25 cellular contexts compared by ENCODE assay signal in the genomic region with DNA sequence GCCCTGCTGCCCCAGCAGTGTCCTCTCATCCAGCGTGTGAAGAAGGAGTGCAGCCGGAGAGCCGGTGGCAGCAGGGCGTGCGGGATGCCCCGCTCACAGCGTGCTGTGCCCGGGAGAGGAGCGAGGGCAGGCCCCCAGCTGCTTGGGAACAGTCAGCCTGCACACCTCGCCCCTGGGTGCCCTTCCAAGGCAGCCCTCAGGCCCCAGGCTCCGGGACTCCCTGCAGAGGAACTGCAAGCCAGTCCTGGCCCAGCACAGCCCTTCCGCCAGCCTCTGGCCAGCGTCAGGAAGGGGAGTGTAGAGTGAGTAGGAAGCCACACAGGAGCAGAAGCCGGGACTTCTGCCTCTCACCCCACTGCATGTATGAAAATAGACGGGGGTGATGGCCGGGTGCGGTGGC. TPM values are rescaled to one million over a fixed set of nuclear protein-coding genes. Genes with fewer than 3 reads are reported as not detected.
DNase-seq lines count a peak whose midpoint lies in the region; ATAC-seq and TF ChIP-seq lines count a peak whose summit lies in the region.
"Had no signal": no experiment of that assay in that cellular context is flagged by ENCODE, and none has a peak within 500 bp of the region (broad histone marks: within the 10 kb centered on the region; RNA-seq: fewer than 3 reads in every experiment).

No MANE protein-coding gene starts in this region.

- no peaks in the 10 kb centered on the region for H4K20me1 ChIP-seq in GM23248 (ENCODE audit: insufficient read depth)

- H3K79me2 ChIP-seq in GM23248 (ENCODE audit: insufficient read depth), result peaks cover 91% of the 10 kb centered on the region

- H2AFZ ChIP-seq in GM23248, result no peak overlapping the region
- H2AFZ ChIP-seq: PC-9 had no signal

- H3K9me2 ChIP-seq in GM23248 (ENCODE audit: insufficient read depth), result no peaks in the 10 kb centered on the region

- H3K9ac ChIP-seq in GM23248 (no peak overlapping the region), adipocyte (ENCODE audit: low read length) (peak overlapping the region; percentile 64)

- no peak for DNase-seq in GM23248
- DNase-seq in adipocyte (ENCODE audit: low read depth), result no peak
- peak; percentile 54 to 74 (median 69) for DNase-seq in right cardiac atrium
- peak; percentile 69 for DNase-seq in spleen
- no peak for DNase-seq in effector CD4-positive, alpha-beta T cell
- no peak for DNase-seq in D341Med (ENCODE audit: low spot score)
- no peak for DNase-seq in stimulated activated CD4-positive, alpha-beta T cell treated with anti-CD3 and anti-CD28 coated beads, Interleukin-2, amount 100 ng/mL, for 24 hours
- no peak for DNase-seq in NCI-H524 treated with DMSO at 0.1 percent for 48 hours (lab: John Stamatoyannopoulos, UW)
- DNase-seq: activated CD4-positive, alpha-beta T cell treated with anti-CD3 and anti-CD28 coated beads, Interleukin-2, amount 50 U/mL, for 1 hour; activated CD8-positive, alpha-beta memory T cell treated with anti-CD3 and anti-CD28 coated beads, Interleukin-2, amount 50 U/mL, for 4 hours; activated naive CD8-positive, alpha-beta T cell treated with anti-CD3 and anti-CD28 coated beads for 36 hours; CD4-positive, CD25-positive, alpha-beta regulatory T cell; effector memory CD8-positive, alpha-beta T cell; H7; Kasumi-1; naive thymus-derived CD4-positive, alpha-beta T cell; NCI-H187 treated with DMSO at 0.1 percent for 48 hours; PC-9; SJCRH30 had no signal

- H3K9me3 ChIP-seq in GM23248 (ENCODE audit: low read depth) (no peaks in the 10 kb centered on the region), adipocyte (ENCODE audit: control insufficient read depth, low read length) (no peaks in the 10 kb centered on the region), right cardiac atrium (ENCODE audit: control insufficient read depth, low read length) (no peaks in the 10 kb centered on the region), spleen (peaks cover 0 to 48% (median 42%) of the 10 kb centered on the region in 8 donors)
- H3K9me3 ChIP-seq: pancreas, SJCRH30 had no signal

- H3K27ac ChIP-seq in GM23248 (peak overlapping the region; percentile 25; the same call in 1 of the 2 replicates), right cardiac atrium (ENCODE audit: low read length) (no peak overlapping the region), spleen (peak overlapping the region in 3 of 8 donors; percentile 20 to 36 (median 31))
- H3K27ac ChIP-seq: pancreas, PC-9, SJCRH30 had no signal

- 83 to 87% methylated on average over 17 of the region's 17 CpGs for WGBS in GM23248 (ENCODE audit: low coverage in 1 of 2, low lambda C conversion rate in 2 of 2, missing lambda C conversion rate in 2 of 2), 2 experiments
- 58% methylated on average over 17 of the region's 17 CpGs for WGBS in right cardiac atrium
- 65 to 80% (median 69%) methylated on average over 9 to 17 of the region's 17 CpGs for WGBS in spleen, 5 donors

- no peak for TF ChIP-seq POLR2A in spleen (IDR thresholded peaks at IDR 0.05)

- intact Hi-C loops in right cardiac atrium (cut with DNase I) (no loop called here), spleen (cut with DNase I; ENCODE audit: low total_unique reads) (no loop called here)

- H3K27me3 ChIP-seq in GM23248 (replicated peaks; ENCODE audit: insufficient read depth) (no peaks in the 10 kb centered on the region), adipocyte (replicated peaks; ENCODE audit: control insufficient read depth, insufficient read depth, low read length) (no peaks in the 10 kb centered on the region), right cardiac atrium (ENCODE audit: control insufficient read depth, insufficient read depth) (no peaks in the 10 kb centered on the region), spleen (replicated peaks in 1 of 7) (peaks cover 0 to 6% (median 0%) of the 10 kb centered on the region in 7 donors)
- H3K27me3 ChIP-seq: gastroesophageal sphincter, pancreas, SJCRH30 had no signal

- no peak overlapping the region for H3K4me3 ChIP-seq in GM23248
- peak overlapping the region; percentile 35 for H3K4me3 ChIP-seq in adipocyte (ENCODE audit: low read length)
- H3K4me3 ChIP-seq in right cardiac atrium (ENCODE audit: low read length), result no peak overlapping the region
- no peak overlapping the region for H3K4me3 ChIP-seq in spleen
- H3K4me3 ChIP-seq: gastroesophageal sphincter, pancreas, PC-9, SJCRH30 had no signal

- TF ChIP-seq CTCF in spleen (IDR thresholded peaks at IDR 0.05 in 8 of 11, conservative IDR thresholded peaks at IDR 0.05 in 3 of 11), result no peak

- H3K4me1 ChIP-seq in GM23248 (ENCODE audit: insufficient read depth), result peaks cover 47% of the 10 kb centered on the region
- H3K4me1 ChIP-seq in adipocyte (ENCODE audit: control insufficient read depth, insufficient read depth, low read length), result peaks cover 90% of the 10 kb centered on the region
- H3K4me1 ChIP-seq in right cardiac atrium (ENCODE audit: control insufficient read depth, insufficient read depth, low read length), result peaks cover 2% of the 10 kb centered on the region
- H3K4me1 ChIP-seq in spleen, result peaks cover 0 to 36% (median 5%) of the 10 kb centered on the region in 6 donors
- H3K4me1 ChIP-seq: pancreas, SJCRH30 had no signal

- H3K4me2 ChIP-seq in GM23248 (ENCODE audit: unreplicated experiment), result no peak overlapping the region
- H3K4me2 ChIP-seq: PC-9 had no signal

- in situ Hi-C loops in GM23248 (cut with MboI), result no loop called here

- ATAC-seq in right cardiac atrium, result peak; percentile 49 to 56
- ATAC-seq: effector memory CD8-positive, alpha-beta T cell; esophagus mucosa; naive thymus-derived CD4-positive, alpha-beta T cell had no signal

- peaks cover 48% of the 10 kb centered on the region for H3F3A ChIP-seq in GM23248 (ENCODE audit: insufficient read depth)

- H3K36me3 ChIP-seq in GM23248 (ENCODE audit: low read depth) (no peaks in the 10 kb centered on the region), adipocyte (ENCODE audit: control insufficient read depth, insufficient read depth, low read length, severe bottlenecking) (no peaks in the 10 kb centered on the region), spleen (no peaks in the 10 kb centered on the region)
- H3K36me3 ChIP-seq: gastroesophageal sphincter, pancreas, SJCRH30 had no signal

RNA-seq across cellular contexts. Expression of gene ADAMTS2, which starts 43.5 kb away (rescaled TPM):
- total RNA-seq in GM23248 (2014; rRNA removed; shearing (Covaris generic)), result 132 and 141 TPM in 2 replicates
- polyA plus RNA-seq in GM23248 (2016; fragmentation: Nextera tagmentation; extraction: Ambion mirVana) (61.3 and 62.0 TPM in 2 replicates), right cardiac atrium (7.0 TPM), spleen (10 to 100 TPM in 1 of 3 donors, 1 to 10 TPM in 2; 4.0 to 16.8 (median 4.4) TPM)
- total RNA-seq in right cardiac atrium (10 to 100 TPM; 11.9 to 23.2 (median 18.0) TPM), spleen (100 to 1,000 TPM in 1 of 7 donors, 10 to 100 TPM in 6; 44.0 to 101 (median 64.5) TPM)
- total RNA-seq: activated naive CD8-positive, alpha-beta T cell treated with anti-CD3 and anti-CD28 coated beads for 36 hours; CD4-positive, CD25-positive, alpha-beta regulatory T cell; HT-29; naive thymus-derived CD4-positive, alpha-beta T cell; PC-9; SJCRH30; T-helper 1 cell treated with Interleukin-12 subunit alpha and Interleukin-12 subunit beta and Interleukin-4 antibody, amounts not matched to agents 30 ng/mL and 1 ng/mL, for 36 hours had no signal
- polyA plus RNA-seq: keratinocyte; naive thymus-derived CD4-positive, alpha-beta T cell had no signal

Comparison
In these comparisons a context has a peak if more than half of its experiments do, and no peak if none do; other contexts are left out.
1. DNase-seq: peak in right cardiac atrium (3 of 3) and spleen (single experiment); none in GM23248 (single experiment), adipocyte (single experiment), effector CD4-positive, alpha-beta T cell (single experiment), D341Med (single experiment), stimulated activated CD4-positive, alpha-beta T cell treated with anti-CD3 and anti-CD28 coated beads, Interleukin-2, amount 100 ng/mL, for 24 hours (0 of 2) and NCI-H524 treated with DMSO at 0.1 percent for 48 hours (single experiment).